8 cellular contexts compared by ENCODE assay signal in genomic region chr12:116532986-116533342, GRCh38. TPM values are rescaled to one million over a fixed set of nuclear protein-coding genes. Genes with fewer than 3 reads are reported as not detected.
DNase-seq lines count a peak whose midpoint lies in the region; ATAC-seq and TF ChIP-seq lines count a peak whose summit lies in the region.

No MANE protein-coding gene starts in this region.

- no peaks in the 10 kb centered on the region for H3K9me3 Mint-ChIP-seq in neural crest cell

- H3K4me3 ChIP-seq in body of pancreas, result peak overlapping the region; percentile 8 to 46

- H3K27ac Mint-ChIP-seq in neural crest cell (ENCODE audit: unreplicated experiment), result no peak overlapping the region

- intact Hi-C loops in body of pancreas (cut with DNase I), result loop anchor here (10.0 kb wide), 1 partner anchor 132 kb away; no protein-coding TSS in a partner anchor

- no peaks in the 10 kb centered on the region for H3K27me3 ChIP-seq in body of pancreas

- peak overlapping the region; percentile 87 for H3K4me3 Mint-ChIP-seq in neural crest cell

- no peaks in the 10 kb centered on the region for H3K36me3 Mint-ChIP-seq in neural crest cell (ENCODE audit: low read depth)

- H3K36me3 ChIP-seq in body of pancreas (replicated peaks in 1 of 2; ENCODE audit: insufficient read depth in 1 of 2, low read depth in 2 of 2), result no peaks in the 10 kb centered on the region

- 4 to 11% methylated on average over 5 to 11 of the region's 11 CpGs for WGBS in body of pancreas, 2 donors

- DNase-seq in body of pancreas (peak in 1 of 4 donors; percentile 66), neural crest cell (ENCODE audit: low read depth, low spot score) (no peak), NCI-H2227 (lab: John Stamatoyannopoulos, UW; ENCODE audit: unreplicated experiment) (no peak), CD1c-positive myeloid dendritic cell (ENCODE audit: extremely low spot score) (no peak)
- no peak for DNase-seq in stimulated activated CD8-positive, alpha-beta memory T cell treated with anti-CD3 and anti-CD28 coated beads, Interleukin-4, amount 100 ng/mL, for 48 hours

- peak; percentile 3 for ATAC-seq in GM18867 (IDR thresholded peaks at IDR 0.05; ENCODE audit: unreplicated experiment)
- ATAC-seq in HG03354 (IDR thresholded peaks at IDR 0.05; ENCODE audit: poor library complexity, severe bottlenecking, unreplicated experiment), result peak; percentile 10
- ATAC-seq in body of pancreas, result peak; percentile 43
- ATAC-seq in GM21515 (IDR thresholded peaks at IDR 0.05; ENCODE audit: unreplicated experiment), result no peak

- no peak for TF ChIP-seq POLR2A in body of pancreas (IDR thresholded peaks at IDR 0.05)

- H3K27ac ChIP-seq in body of pancreas, result peak overlapping the region in 3 of 4 donors; percentile 69 to 79 (median 75)

- H3K9me3 ChIP-seq in body of pancreas, result no peaks in the 10 kb centered on the region

- TF ChIP-seq CTCF in body of pancreas (IDR thresholded peaks at IDR 0.05), result no peak
- TF ChIP-seq CTCF in neural crest cell (conservative IDR thresholded peaks at IDR 0.05), result no peak

- H3K4me1 ChIP-seq in body of pancreas, result peaks cover 42% of the 10 kb centered on the region

- H3K4me1 Mint-ChIP-seq in neural crest cell, result peaks cover 47% of the 10 kb centered on the region

- no peaks in the 10 kb centered on the region for H3K27me3 Mint-ChIP-seq in neural crest cell (ENCODE audit: low read depth)

RNA-seq across cellular contexts. Expression of gene MAP1LC3B2, which starts 26.2 kb away (rescaled TPM):
- total RNA-seq in body of pancreas, result not detected
- total RNA-seq in neural crest cell, result 0.82 TPM in 1 of 2 replicates, not detected in the other
